ENCODE assay signal across 16 cellular contexts in the genomic region with DNA sequence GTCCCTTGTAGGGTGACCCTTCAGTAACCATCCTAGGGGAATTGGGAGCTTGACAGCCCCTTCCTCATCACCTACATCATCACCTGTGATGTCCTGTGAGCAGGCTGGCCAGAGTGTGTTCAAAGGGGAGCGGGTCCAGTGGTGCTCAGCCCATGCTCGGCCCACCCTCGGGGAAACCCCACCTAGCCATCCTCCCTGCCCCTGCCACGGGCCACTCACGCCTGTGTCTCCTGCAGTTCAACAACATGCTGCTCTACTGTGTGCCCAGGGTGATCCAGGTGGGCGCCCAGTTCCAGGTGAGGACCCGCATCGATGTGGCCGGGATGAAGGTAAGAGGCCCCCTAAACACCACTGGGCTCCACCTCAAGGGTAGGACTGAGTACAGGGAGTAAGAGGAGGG. TPM values are rescaled to one million over a fixed set of nuclear protein-coding genes. Genes with fewer than 3 reads are reported as not detected.
A peak's percentile ranks its signal among the peaks of the same experiment; 100 is the strongest.
DNase-seq lines count a peak whose midpoint lies in the region; ATAC-seq, FAIRE-seq and TF ChIP-seq lines count a peak whose summit lies in the region.
"Had no signal": no experiment of that assay in that cellular context is flagged by ENCODE, and none has a peak within 500 bp of the region (broad histone marks: within the 10 kb centered on the region; RNA-seq: fewer than 3 reads in every experiment).

No MANE protein-coding gene starts in this region.

- H3K36me3 Mint-ChIP-seq in activated B cell treated with CpG ODN at 0.5 μM for 24 hours (ENCODE audit: low read depth): peaks cover 91% of the 10 kb centered on the region
- H3K36me3 Mint-ChIP-seq: CD8-positive, alpha-beta memory T cell had no signal

- no peak overlapping the region for H2BK12ac ChIP-seq in H1 (ENCODE audit: low read depth, low read length)
- H2BK12ac ChIP-seq in neuronal stem cell (ENCODE audit: low read length): no peak overlapping the region

- TF ChIP-seq CTCF in activated B cell treated with CpG ODN at 0.5 μM for 24 hours (IDR thresholded peaks at IDR 0.05) (no peak), H1 (IDR thresholded peaks at IDR 0.05; ENCODE audit: control extremely low read depth in 1 of 3, insufficient read depth in 1 of 3, low read depth in 1 of 3, low read length in 3 of 3) (no peak)

- H3K9ac ChIP-seq in H1 (replicated peaks in 1 of 4; ENCODE audit: extremely low read depth in 1 of 4, low read depth in 3 of 4, low read length in 3 of 4) (no peak overlapping the region), neuronal stem cell (ENCODE audit: low read depth, low read length, poor library complexity) (peak overlapping the region; percentile 46)
- H3K9ac ChIP-seq: BLaER1, GM23248 had no signal

- no peak overlapping the region for H4K5ac ChIP-seq in H1 (ENCODE audit: insufficient read length, low read depth, low read length)

- H4K20me1 ChIP-seq in H1 (replicated peaks in 1 of 2; ENCODE audit: control insufficient read depth in 1 of 2, insufficient read depth in 2 of 2, low read length in 2 of 2): no peaks in the 10 kb centered on the region
- H4K20me1 ChIP-seq: BLaER1 had no signal

- H3K9me3 ChIP-seq in H1 (ENCODE audit: insufficient read depth in 2 of 2, low read depth in 1 of 2, low read length in 1 of 2): no peaks in the 10 kb centered on the region
- no peaks in the 10 kb centered on the region for H3K9me3 ChIP-seq in neuronal stem cell (replicated peaks in 1 of 2; ENCODE audit: control insufficient read depth in 2 of 2, insufficient read depth in 1 of 2, low read depth in 1 of 2, low read length in 2 of 2)
- H3K9me3 ChIP-seq: A549, BLaER1 had no signal

- intact Hi-C loops in activated B cell treated with CpG ODN at 0.5 μM for 24 hours (cut with micrococcal nuclease): no loop called here

- POLR2A ChIA-PET in activated B cell treated with CpG ODN at 0.5 μM for 24 hours (lab: Charles Lee): interaction anchor here (0.7 to 1.9 kb wide), 4 partner anchors 9 to 36 kb away, joined by 3 to 6 read pairs (median 4); a partner anchor contains a TSS
- POLR2A ChIA-PET in H1 (lab: Charles Lee; ENCODE audit: partially characterized antibody): interaction anchor here (1.3 kb wide), 1 partner anchor 29 kb away, joined by 3 read pairs; a partner anchor contains a TSS

- peaks cover 0 to 2% (median 0%) of the 10 kb centered on the region in 4 experiments; a peak in 4 of 7 replicates for H3K4me1 ChIP-seq in H1 (replicated peaks in 1 of 4; ENCODE audit: control insufficient read depth in 3 of 4, insufficient read depth in 4 of 4, low read length in 3 of 4)
- peaks cover 10 to 16% of the 10 kb centered on the region in 2 donors for H3K4me1 ChIP-seq in neuronal stem cell (ENCODE audit: control insufficient read depth in 2 of 2, insufficient read depth in 1 of 2, low read depth in 1 of 2, low read length in 2 of 2)

- DNase-seq in activated B cell treated with CpG ODN at 0.5 μM for 24 hours (no peak), H1 (ENCODE audit: low read depth in 1 of 2, low spot score in 2 of 2) (no peak), neuronal stem cell (ENCODE audit: low spot score) (no peak), NCI-H128 (lab: John Stamatoyannopoulos, UW; ENCODE audit: unreplicated experiment) (no peak), activated gamma-delta T cell (lab: John Stamatoyannopoulos, UW) (no peak)
- no peak for DNase-seq in stimulated activated CD4-positive, alpha-beta T cell treated with anti-CD3 and anti-CD28 coated beads, Interleukin-2, amount 100 ng/mL, for 24 hours
- DNase-seq: CD8-positive, alpha-beta memory T cell; DMS53; GM23248; H9 had no signal

- H2BK120ac ChIP-seq in H1 (replicated peaks; ENCODE audit: low read depth, low read length) (no peak overlapping the region), neuronal stem cell (ENCODE audit: low read depth, low read length) (no peak overlapping the region)

- no peak overlapping the region for H3K4me3 Mint-ChIP-seq in activated B cell treated with CpG ODN at 0.5 μM for 24 hours
- H3K4me3 Mint-ChIP-seq: H9 had no signal

- no peak overlapping the region for H3K4me2 ChIP-seq in H1 (ENCODE audit: insufficient read depth in 1 of 2, low read depth in 2 of 2, low read length in 2 of 2)
- H3K4me2 ChIP-seq in neuronal stem cell (ENCODE audit: insufficient read depth, low read length, poor library complexity, severe bottlenecking): no peak overlapping the region
- H3K4me2 ChIP-seq: A549, BLaER1 had no signal

- H3K18ac ChIP-seq in H1 (ENCODE audit: extremely low read depth, low read length) (no peak overlapping the region), neuronal stem cell (ENCODE audit: low read length) (no peak overlapping the region)

- H3K79me1 ChIP-seq in H1 (ENCODE audit: low read depth, low read length) (no peaks in the 10 kb centered on the region), neuronal stem cell (ENCODE audit: low read depth, low read length) (no peaks in the 10 kb centered on the region)

- H3K56ac ChIP-seq in H1 (replicated peaks; ENCODE audit: insufficient read length, low read depth, low read length): no peak overlapping the region

- TF ChIP-seq POLR2A in H1 (IDR thresholded peaks at IDR 0.05; ENCODE audit: control extremely low read depth in 1 of 2, low read depth in 2 of 2, low read length in 2 of 2): no peak

- H3K36me3 ChIP-seq in H1 (ENCODE audit: control insufficient read depth in 2 of 4, insufficient read depth in 4 of 4, low read length in 3 of 4) (no peaks in the 10 kb centered on the region), neuronal stem cell (replicated peaks in 1 of 2; ENCODE audit: control insufficient read depth in 2 of 2, insufficient read depth in 2 of 2, low read length in 2 of 2) (no peaks in the 10 kb centered on the region)
- H3K36me3 ChIP-seq: BLaER1 had no signal

- H4K91ac ChIP-seq in H1 (replicated peaks; ENCODE audit: insufficient read length, low read length): no peak overlapping the region
- H4K91ac ChIP-seq in neuronal stem cell (ENCODE audit: low read depth, low read length, poor library complexity): no peak overlapping the region

- H3K27ac ChIP-seq in H1 (ENCODE audit: low read depth, low read length) (no peak overlapping the region), neuronal stem cell (replicated peaks; ENCODE audit: low read length) (no peak overlapping the region)
- H3K27ac ChIP-seq: A549, BLaER1, GM23248 had no signal

- H2BK15ac ChIP-seq in H1 (ENCODE audit: low read length) (no peak overlapping the region), neuronal stem cell (ENCODE audit: low read length) (no peak overlapping the region)

- no peak for ATAC-seq in activated B cell treated with CpG ODN at 0.5 μM for 24 hours (ENCODE audit: low read depth)
- ATAC-seq: A549, GM12878 had no signal

- no peaks in the 10 kb centered on the region for H3K27me3 Mint-ChIP-seq in activated B cell treated with CpG ODN at 0.5 μM for 24 hours

- H3K4ac ChIP-seq in H1 (replicated peaks; ENCODE audit: insufficient read length, low read depth, low read length) (no peak overlapping the region), neuronal stem cell (ENCODE audit: low read length) (no peak overlapping the region)

- no peak overlapping the region for H2AK5ac ChIP-seq in H1 (ENCODE audit: low read depth, low read length)
- H2AK5ac ChIP-seq in neuronal stem cell (ENCODE audit: low read depth, low read length): no peak overlapping the region

- no peak for TF ChIP-seq EP300 in H1 (IDR thresholded peaks at IDR 0.05; ENCODE audit: borderline replicate concordance in 1 of 2, low read depth in 2 of 2, low read length in 2 of 2)

- no peak for FAIRE-seq in H1 (lab: Jason Lieb, UNC)
- FAIRE-seq: A549, GM12878, GM18507 had no signal

- no peak overlapping the region for H2BK5ac ChIP-seq in H1 (ENCODE audit: low read depth, low read length)
- H2BK5ac ChIP-seq in neuronal stem cell (ENCODE audit: low read length): no peak overlapping the region

- no peaks in the 10 kb centered on the region for H3K9me3 Mint-ChIP-seq in activated B cell treated with CpG ODN at 0.5 μM for 24 hours
- H3K9me3 Mint-ChIP-seq: CD8-positive, alpha-beta memory T cell; H9 had no signal

- no peaks in the 10 kb centered on the region for H3K23me2 ChIP-seq in H1 (ENCODE audit: low read depth, low read length)

- no peak overlapping the region for H2BK20ac ChIP-seq in H1 (ENCODE audit: low read length)

- peak overlapping the region; percentile 42 for H3K27ac Mint-ChIP-seq in activated B cell treated with CpG ODN at 0.5 μM for 24 hours
- H3K27ac Mint-ChIP-seq: CD8-positive, alpha-beta memory T cell; H9 had no signal

- H3K23ac ChIP-seq in H1 (ENCODE audit: insufficient read length) (no peak overlapping the region), neuronal stem cell (ENCODE audit: low read depth, low read length, poor library complexity) (no peak overlapping the region)

- no peak overlapping the region for H2AFZ ChIP-seq in H1 (ENCODE audit: low read length)
- no peak overlapping the region for H2AFZ ChIP-seq in neuronal stem cell (ENCODE audit: low read length)
- H2AFZ ChIP-seq: GM23248 had no signal

- H3K4me1 Mint-ChIP-seq in activated B cell treated with CpG ODN at 0.5 μM for 24 hours: peaks cover 37% of the 10 kb centered on the region

- TF ChIP-seq RAD21 in H1 (IDR thresholded peaks at IDR 0.05 in 1 of 2, conservative IDR thresholded peaks at IDR 0.05 in 1 of 2; ENCODE audit: low read depth in 2 of 2, low read length in 2 of 2): no peak

- H3K4me3 ChIP-seq in H1 (ENCODE audit: extremely low read depth in 1 of 4, insufficient read depth in 2 of 4, low read depth in 3 of 4, low read length in 4 of 4): no peak overlapping the region
- no peak overlapping the region for H3K4me3 ChIP-seq in neuronal stem cell (ENCODE audit: low read length in 2 of 2)
- H3K4me3 ChIP-seq: A549, BLaER1, GM12878, GM23248 had no signal

- H3K14ac ChIP-seq in H1 (ENCODE audit: insufficient read length): no peak overlapping the region
- no peak overlapping the region for H3K14ac ChIP-seq in neuronal stem cell (ENCODE audit: low read length)

- CTCF ChIA-PET in activated B cell treated with CpG ODN at 0.5 μM for 24 hours (lab: Charles Lee) (interaction anchor here (0.7 to 10.6 kb wide), 4 partner anchors 38 to 250 kb away, joined by 3 to 185 read pairs (median 4); a partner anchor contains a TSS), H1 (lab: Charles Lee; ENCODE audit: partially characterized antibody) (interaction anchor here (0.8 to 28.1 kb wide), 8 partner anchors 9 to 248 kb away, joined by 3 to 866 read pairs (median 38); a partner anchor contains a TSS)

- 85% methylated on average over 9 of the region's 9 CpGs; no CpG with 5 or more reads in 1 of the 2 experiments for WGBS in H1 (ENCODE audit: extremely low coverage in 1 of 2, insufficient coverage in 1 of 2, insufficient read length in 1 of 2, insufficient replicate concordance in 2 of 2, low coverage in 1 of 2, low lambda C conversion rate in 2 of 2, missing lambda C conversion rate in 1 of 2), 2 experiments
- WGBS in neuronal stem cell (ENCODE audit: extremely low coverage in 2 of 2, insufficient read length in 2 of 2, insufficient replicate concordance in 1 of 2), 2 donors: no CpG with 5 or more reads among the region's 9 CpGs

- no peaks in the 10 kb centered on the region for H3K79me2 ChIP-seq in H1 (ENCODE audit: control insufficient read depth in 1 of 2, insufficient read depth in 2 of 2, low read length in 2 of 2)

- no peaks in the 10 kb centered on the region for H3K27me3 ChIP-seq in H1 (replicated peaks in 1 of 4; ENCODE audit: control insufficient read depth in 3 of 4, extremely low read depth in 1 of 4, insufficient read depth in 3 of 4, low read length in 3 of 4)
- H3K27me3 ChIP-seq in neuronal stem cell (ENCODE audit: control insufficient read depth in 3 of 3, insufficient read depth in 3 of 3, low read depth in 1 of 3, low read length in 3 of 3): peaks cover 0 to 17% (median 0%) of the 10 kb centered on the region in 3 experiments
- H3K27me3 ChIP-seq: BLaER1 had no signal

- peak overlapping the region; percentile 28; the same call in 1 of the 2 replicates for H4K8ac ChIP-seq in H1 (ENCODE audit: extremely low read depth, insufficient read depth, low read length)
- H4K8ac ChIP-seq in neuronal stem cell (ENCODE audit: low read depth, low read length): no peak overlapping the region

RNA-seq across cellular contexts. Expression of a gene that starts 10.1 kb away (rescaled TPM):
- 362 and 435 TPM in 2 replicates for total RNA-seq in activated B cell treated with CpG ODN at 0.5 μM for 24 hours
- 0.19 and 0.32 TPM in 2 replicates for total RNA-seq in H1 (2021; fragmentation: NEBNext Ultra II Directional; extraction: Animal tissue kit (Norgen Biotek cat#: 25700))
- polyA plus RNA-seq in H1 (2011; rRNA removed): 0.12 and 0.24 TPM in 2 replicates
- 0.18 TPM for polyA plus RNA-seq in H1 (2011; cell fraction: cytosol; rRNA removed)
- polyA plus RNA-seq in H1 (2011; cell fraction: nucleus; rRNA removed): 0.76 TPM
- 0.10 to 0.13 TPM in 2 of 4 replicates, not detected in the others for polyA plus RNA-seq in H1 (2012, experiment 1 of 2)
- 0.09 TPM for polyA plus RNA-seq in H1 (2012, experiment 2 of 2)
- 0.24 TPM for polyA plus RNA-seq in H1 (2013, experiment 1 of 2)
- polyA plus RNA-seq in H1 (2013, experiment 2 of 2): 0.22 TPM
- 0.06 and 0.56 TPM in 2 replicates for polyA minus RNA-seq in H1 (2011; rRNA and poly(A)+ RNA removed)
- polyA minus RNA-seq in H1 (2011; cell fraction: cytosol; rRNA and poly(A)+ RNA removed): not detected
- 0.70 TPM for polyA minus RNA-seq in H1 (2011; cell fraction: nucleus; rRNA and poly(A)+ RNA removed)
- 0.04 TPM for polyA plus RNA-seq in neuronal stem cell (2013, experiment 1 of 2)
- 0.03 TPM for polyA plus RNA-seq in neuronal stem cell (2013, experiment 2 of 2)
- total RNA-seq: Daoy, GM23248 had no signal
- polyA plus RNA-seq: A549, AG04450, GM23248 had no signal

RNA-seq across cellular contexts. Expression of a gene that starts 29.5 kb away (rescaled TPM):
- total RNA-seq in activated B cell treated with CpG ODN at 0.5 μM for 24 hours: 128 and 133 TPM in 2 replicates
- 205 and 214 TPM in 2 replicates for total RNA-seq in H1 (2021; fragmentation: NEBNext Ultra II Directional; extraction: Animal tissue kit (Norgen Biotek cat#: 25700))
- 169 and 242 TPM in 2 replicates for polyA plus RNA-seq in H1 (2011; rRNA removed)
- 194 TPM for polyA plus RNA-seq in H1 (2011; cell fraction: cytosol; rRNA removed)
- 214 TPM for polyA plus RNA-seq in H1 (2011; cell fraction: nucleus; rRNA removed)
- polyA plus RNA-seq in H1 (2012, experiment 1 of 2): 231 to 258 TPM (median 241 TPM) in 4 replicates
- 260 TPM for polyA plus RNA-seq in H1 (2012, experiment 2 of 2)
- 118 TPM for polyA plus RNA-seq in H1 (2013, experiment 1 of 2)
- 119 TPM for polyA plus RNA-seq in H1 (2013, experiment 2 of 2)
- 152 and 188 TPM in 2 replicates for polyA minus RNA-seq in H1 (2011; rRNA and poly(A)+ RNA removed)
- polyA minus RNA-seq in H1 (2011; cell fraction: cytosol; rRNA and poly(A)+ RNA removed): 86.4 TPM
- polyA minus RNA-seq in H1 (2011; cell fraction: nucleus; rRNA and poly(A)+ RNA removed): 82.3 TPM
- 125 TPM for polyA plus RNA-seq in neuronal stem cell (2013, experiment 1 of 2)
- polyA plus RNA-seq in neuronal stem cell (2013, experiment 2 of 2): 118 TPM

Comparison
In these comparisons a context has a peak if more than half of its experiments do, and no peak if none do; other contexts are left out.
1. RNA of a gene that starts 10.1 kb away (total RNA-seq): 362 to 435 TPM in activated B cell treated with CpG ODN at 0.5 μM for 24 hours; 0.19 to 0.32 TPM in H1; every median in the first group is over 100 times any median in the second.